Comparison of ENCODE assay signal across 14 cellular contexts in the genomic region with DNA sequence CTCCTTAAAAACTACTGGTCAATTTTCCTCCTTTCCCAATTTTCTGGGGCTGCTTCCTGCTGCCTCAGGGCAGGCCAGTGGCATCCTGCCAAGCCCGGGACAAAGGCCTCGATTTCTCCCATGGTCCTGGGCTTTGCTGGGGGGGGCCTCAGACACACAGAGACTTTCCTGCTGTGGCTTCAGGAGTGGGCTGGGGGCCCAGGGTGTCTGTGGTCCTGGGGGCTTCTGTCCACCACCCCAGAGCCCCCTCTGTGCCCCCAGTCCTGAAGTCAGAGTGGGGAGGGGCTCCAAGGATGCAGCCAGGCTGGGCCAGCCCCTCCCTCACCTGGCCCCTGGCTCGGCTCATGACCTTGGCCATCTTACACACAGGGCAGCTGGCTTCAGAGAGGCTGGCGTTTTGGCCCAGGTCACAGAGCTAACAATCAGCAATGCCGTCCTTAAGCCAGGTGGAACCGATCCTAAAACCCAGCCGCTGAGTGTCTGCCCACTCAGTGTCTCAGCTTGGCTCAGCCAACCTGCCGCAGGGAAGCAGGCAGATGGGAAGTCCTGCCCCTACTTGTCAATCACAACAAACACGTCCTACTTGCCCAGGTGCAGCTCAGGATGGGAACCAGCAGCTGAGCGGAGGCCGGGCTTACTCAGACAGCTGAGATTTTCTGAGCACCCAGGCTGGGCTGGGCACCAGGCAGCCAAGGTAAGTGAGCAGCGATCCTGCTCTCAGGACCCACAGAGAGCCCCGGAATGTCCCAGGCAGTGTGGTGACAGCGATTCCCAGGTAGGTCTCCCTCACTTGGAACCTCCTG. TPM values are rescaled to one million over a fixed set of nuclear protein-coding genes. Genes with fewer than 3 reads are reported as not detected.
DNase-seq lines count a peak whose midpoint lies in the region; ATAC-seq and TF ChIP-seq lines count a peak whose summit lies in the region.
"Had no signal": no experiment of that assay in that cellular context is flagged by ENCODE, and none has a peak within 500 bp of the region (broad histone marks: within the 10 kb centered on the region; RNA-seq: fewer than 3 reads in every experiment).

No MANE protein-coding gene starts in this region.

- DNase-seq in NCI-H1092 treated with DMSO at 0.1 percent for 48 hours (lab: John Stamatoyannopoulos, UW) (peak; percentile 8), WERI-Rb-1 (peak; percentile 50), left lung (peak; percentile 31 to 62), stomach (no peak)
- DNase-seq in stimulated activated naive B cell treated with anti-CD40 and anti-IgM and Interleukin-4, amounts not matched to agents 10 μg/mL and 1 μg/mL and 100 μg/mL, for 72 hours = no peak
- DNase-seq in central memory CD4-positive, alpha-beta T cell = no peak
- DNase-seq: activated CD8-positive, alpha-beta memory T cell treated with anti-CD3 and anti-CD28 coated beads for 24 hours; activated naive CD8-positive, alpha-beta T cell treated with anti-CD3 and anti-CD28 coated beads, Interleukin-2, amount 50 U/mL, for 24 hours; effector CD4-positive, alpha-beta T cell had no signal

- H3K27ac ChIP-seq in C4-2B (peak overlapping the region; percentile 64), WERI-Rb-1 (no peak overlapping the region), left lung (no peak overlapping the region), stomach (no peak overlapping the region)
- H3K27ac ChIP-seq: BLaER1, HL-60 had no signal

- H3K36me3 Mint-ChIP-seq in stimulated activated naive B cell treated with anti-CD40 and anti-IgM and Interleukin-4, amounts not matched to agents 10 μg/mL and 1 μg/mL and 100 μg/mL, for 72 hours = no peaks in the 10 kb centered on the region

- WGBS in stomach, 5 donors = 55 to 76% (median 61%) methylated on average over 13 to 14 of the region's 14 CpGs

- H3K27ac Mint-ChIP-seq in stimulated activated naive B cell treated with anti-CD40 and anti-IgM and Interleukin-4, amounts not matched to agents 10 μg/mL and 1 μg/mL and 100 μg/mL, for 72 hours = no peak overlapping the region
- H3K27ac Mint-ChIP-seq: activated naive CD8-positive, alpha-beta T cell treated with anti-CD3 and anti-CD28 coated beads, Interleukin-2, amount 50 U/mL, for 24 hours; stimulated activated effector memory CD8-positive, alpha-beta T cell treated with anti-CD3 and anti-CD28 coated beads, Interleukin-12 subunit alpha, Interleukin-12 subunit beta, amount 100 ng/mL, for 72 hours had no signal

- H3K27me3 ChIP-seq in WERI-Rb-1 (ENCODE audit: insufficient read depth, low read depth, severe bottlenecking) = no peaks in the 10 kb centered on the region
- H3K27me3 ChIP-seq in left lung = no peaks in the 10 kb centered on the region
- no peaks in the 10 kb centered on the region for H3K27me3 ChIP-seq in stomach
- H3K27me3 ChIP-seq: BLaER1 had no signal

- H3K4me3 Mint-ChIP-seq in stimulated activated naive B cell treated with anti-CD40 and anti-IgM and Interleukin-4, amounts not matched to agents 10 μg/mL and 1 μg/mL and 100 μg/mL, for 72 hours = no peak overlapping the region
- H3K4me3 Mint-ChIP-seq: activated naive CD8-positive, alpha-beta T cell treated with anti-CD3 and anti-CD28 coated beads, Interleukin-2, amount 50 U/mL, for 24 hours; stimulated activated effector memory CD8-positive, alpha-beta T cell treated with anti-CD3 and anti-CD28 coated beads, Interleukin-12 subunit alpha, Interleukin-12 subunit beta, amount 100 ng/mL, for 72 hours had no signal

- H3K9me3 ChIP-seq in WERI-Rb-1 (ENCODE audit: severe bottlenecking) (no peaks in the 10 kb centered on the region), left lung (no peaks in the 10 kb centered on the region), stomach (no peaks in the 10 kb centered on the region)
- H3K9me3 ChIP-seq: BLaER1 had no signal

- ATAC-seq in left lung (no peak), HG02884 (IDR thresholded peaks at IDR 0.05; ENCODE audit: unreplicated experiment) (no peak)
- no peak for ATAC-seq in stimulated activated naive B cell treated with anti-CD40 and anti-IgM and Interleukin-4, amounts not matched to agents 10 μg/mL and 1 μg/mL and 100 μg/mL, for 72 hours (replicated peaks)
- ATAC-seq: activated naive CD8-positive, alpha-beta T cell treated with anti-CD3 and anti-CD28 coated beads, Interleukin-2, amount 50 U/mL, for 24 hours; stimulated activated effector memory CD8-positive, alpha-beta T cell treated with anti-CD3 and anti-CD28 coated beads, Interleukin-12 subunit alpha, Interleukin-12 subunit beta, amount 100 ng/mL, for 72 hours had no signal

- H3K9me3 Mint-ChIP-seq in stimulated activated naive B cell treated with anti-CD40 and anti-IgM and Interleukin-4, amounts not matched to agents 10 μg/mL and 1 μg/mL and 100 μg/mL, for 72 hours = peaks cover 0 to 4% of the 10 kb centered on the region in 2 donors
- H3K9me3 Mint-ChIP-seq: activated naive CD8-positive, alpha-beta T cell treated with anti-CD3 and anti-CD28 coated beads, Interleukin-2, amount 50 U/mL, for 24 hours; stimulated activated effector memory CD8-positive, alpha-beta T cell treated with anti-CD3 and anti-CD28 coated beads, Interleukin-12 subunit alpha, Interleukin-12 subunit beta, amount 100 ng/mL, for 72 hours had no signal

- TF ChIP-seq POLR2A in stomach (IDR thresholded peaks at IDR 0.05) = no peak

- H3K4me1 ChIP-seq in left lung (peaks cover 3 to 39% of the 10 kb centered on the region in 2 donors), stomach (peaks cover 0 to 42% (median 13%) of the 10 kb centered on the region in 4 donors)

- TF ChIP-seq CTCF in C4-2B (conservative IDR thresholded peaks at IDR 0.05) (no peak), WERI-Rb-1 (IDR thresholded peaks at IDR 0.05; ENCODE audit: low read depth, low read length) (no peak), left lung (IDR thresholded peaks at IDR 0.05) (no peak), stomach (IDR thresholded peaks at IDR 0.05) (no peak)

- peaks cover 0 to 6% of the 10 kb centered on the region in 2 donors for H3K4me1 Mint-ChIP-seq in stimulated activated naive B cell treated with anti-CD40 and anti-IgM and Interleukin-4, amounts not matched to agents 10 μg/mL and 1 μg/mL and 100 μg/mL, for 72 hours

- no peak overlapping the region for H3K4me3 ChIP-seq in WERI-Rb-1 (ENCODE audit: low read depth, low read length)
- H3K4me3 ChIP-seq in left lung = no peak overlapping the region
- H3K4me3 ChIP-seq in stomach = no peak overlapping the region
- H3K4me3 ChIP-seq: BLaER1 had no signal

- no peaks in the 10 kb centered on the region for H3K27me3 Mint-ChIP-seq in stimulated activated naive B cell treated with anti-CD40 and anti-IgM and Interleukin-4, amounts not matched to agents 10 μg/mL and 1 μg/mL and 100 μg/mL, for 72 hours
- H3K27me3 Mint-ChIP-seq: activated naive CD8-positive, alpha-beta T cell treated with anti-CD3 and anti-CD28 coated beads, Interleukin-2, amount 50 U/mL, for 24 hours had no signal

- TF ChIP-seq EP300 in stomach (IDR thresholded peaks at IDR 0.05) = no peak

- H3K36me3 ChIP-seq in WERI-Rb-1 (no peaks in the 10 kb centered on the region), left lung (peaks cover 0 to 9% of the 10 kb centered on the region in 2 donors), stomach (peaks cover 0 to 30% (median 15%) of the 10 kb centered on the region in 4 donors)

- intact Hi-C loops in left lung (cut with DNase I) (no loop called here), stomach (cut with DNase I; ENCODE audit: low total_unique reads) (no loop called here)

RNA-seq across cellular contexts. Expression of a gene that starts 34.6 kb away (rescaled TPM):
- total RNA-seq in left lung (10 to 100 TPM; 34.5 to 39.6 TPM), stomach (100 to 1,000 TPM in 1 of 5 donors, 10 to 100 TPM in 4; 24.3 to 127 (median 38.2) TPM)
- 10 to 100 TPM in 1 of 3 donors, 1 to 10 TPM in 2; 8.6 to 16.6 (median 9.2) TPM for polyA plus RNA-seq in stomach

Comparison
In these comparisons a context has a peak if more than half of its experiments do, and no peak if none do; other contexts are left out.
1. DNase-seq: peak in NCI-H1092 treated with DMSO at 0.1 percent for 48 hours (single experiment), WERI-Rb-1 (single experiment) and left lung (2 of 2); none in stomach (single experiment), stimulated activated naive B cell treated with anti-CD40 and anti-IgM and Interleukin-4, amounts not matched to agents 10 μg/mL and 1 μg/mL and 100 μg/mL, for 72 hours (single experiment) and central memory CD4-positive, alpha-beta T cell (single experiment).